Comparison of ENCODE assay signal across 16 cellular contexts in genomic region chr2:7061436-7061779, GRCh38.
DNase-seq lines count a peak whose midpoint lies in the region; ATAC-seq and TF ChIP-seq lines count a peak whose summit lies in the region.
"Had no signal": no experiment of that assay in that cellular context is flagged by ENCODE, and none has a peak within 500 bp of the region (broad histone marks: within the 10 kb centered on the region; RNA-seq: fewer than 3 reads in every experiment).

No MANE protein-coding gene starts in this region.

- no peak overlapping the region for H3K9ac ChIP-seq in stomach smooth muscle (ENCODE audit: low read length in 2 of 2)
- H3K9ac ChIP-seq: BLaER1 had no signal

- DNase-seq in G401 (ENCODE audit: low spot score) (peak; percentile 25), uterus (peak in 1 of 2 donors; percentile 49), heart left ventricle (no peak), left lung (no peak), OCI-M2 (lab: John Stamatoyannopoulos, UW; ENCODE audit: unreplicated experiment) (no peak)
- DNase-seq: 8988T; Calu3; CD8-positive, alpha-beta T cell; DMS79 treated with DMSO at 0.1 percent for 48 hours had no signal

- TF ChIP-seq CTCF in gastroesophageal sphincter (IDR thresholded peaks at IDR 0.05): no peak
- TF ChIP-seq CTCF in uterus (IDR thresholded peaks at IDR 0.05): no peak
- no peak for TF ChIP-seq CTCF in heart left ventricle (IDR thresholded peaks at IDR 0.05)
- TF ChIP-seq CTCF in left lung (IDR thresholded peaks at IDR 0.05): no peak

- H3K27ac ChIP-seq in gastroesophageal sphincter: peak overlapping the region in 3 of 4 donors; percentile 8 to 20 (median 14)
- peak overlapping the region; percentile 7 for H3K27ac ChIP-seq in stomach smooth muscle (ENCODE audit: low read length)
- H3K27ac ChIP-seq in uterus: peak overlapping the region; percentile 64 to 74
- H3K27ac ChIP-seq in heart left ventricle: peak overlapping the region in 1 of 12 donors; percentile 44
- H3K27ac ChIP-seq in left lung: no peak overlapping the region
- H3K27ac ChIP-seq: BLaER1, HL-60 had no signal

- H3K9me3 ChIP-seq in gastroesophageal sphincter (no peaks in the 10 kb centered on the region), stomach smooth muscle (ENCODE audit: control insufficient read depth in 2 of 2, low read length in 2 of 2) (no peaks in the 10 kb centered on the region), uterus (no peaks in the 10 kb centered on the region), heart left ventricle (peaks cover 0 to 8% (median 0%) of the 10 kb centered on the region in 12 donors), left lung (peaks cover 0 to 9% of the 10 kb centered on the region in 2 donors)
- H3K9me3 ChIP-seq: HAP-1 had no signal

- no peak for TF ChIP-seq EP300 in gastroesophageal sphincter (IDR thresholded peaks at IDR 0.05)

- intact Hi-C loops in uterus (cut with DNase I; ENCODE audit: low total_unique reads): no loop called here
- intact Hi-C loops in heart left ventricle (cut with DNase I): no loop called here
- intact Hi-C loops in left lung (cut with DNase I): no loop called here

- H3K4me1 ChIP-seq in gastroesophageal sphincter: peaks cover 8 to 21% (median 10%) of the 10 kb centered on the region in 3 donors
- H3K4me1 ChIP-seq in stomach smooth muscle (ENCODE audit: control insufficient read depth, insufficient read depth, low read length): peaks cover 6% of the 10 kb centered on the region
- H3K4me1 ChIP-seq in uterus: peaks cover 4 to 11% of the 10 kb centered on the region in 2 donors
- H3K4me1 ChIP-seq in heart left ventricle: peaks cover 0 to 27% (median 0%) of the 10 kb centered on the region in 12 donors
- H3K4me1 ChIP-seq in left lung: peaks cover 0 to 13% of the 10 kb centered on the region in 2 donors
- H3K4me1 ChIP-seq: HAP-1 had no signal

- H3K4me3 ChIP-seq in gastroesophageal sphincter: no peak overlapping the region
- H3K4me3 ChIP-seq in stomach smooth muscle (ENCODE audit: low read length in 2 of 2): no peak overlapping the region
- H3K4me3 ChIP-seq in uterus: no peak overlapping the region
- no peak overlapping the region for H3K4me3 ChIP-seq in heart left ventricle
- H3K4me3 ChIP-seq in left lung: no peak overlapping the region
- H3K4me3 ChIP-seq: BLaER1, GM12878, HAP-1 had no signal

- in situ Hi-C loops in G401 (cut with HindIII; ENCODE audit: low sequenced_read_pairs): no loop called here

- 26 to 30% methylated on average over 3 of the region's 3 CpGs for WGBS in gastroesophageal sphincter (ENCODE audit: low coverage in 1 of 2), 2 donors
- 73 to 86% (median 78%) methylated on average over 3 of the region's 3 CpGs for WGBS in heart left ventricle, 4 donors

- ATAC-seq in gastroesophageal sphincter (no peak), heart left ventricle (no peak), HG03097 (IDR thresholded peaks at IDR 0.05; ENCODE audit: low FRiP score, unreplicated experiment) (no peak), left lung (no peak)
- ATAC-seq: CD8-positive, alpha-beta T cell; GM12878 had no signal

- TF ChIP-seq POLR2A in gastroesophageal sphincter (IDR thresholded peaks at IDR 0.05) (no peak), uterus (IDR thresholded peaks at IDR 0.05) (no peak), heart left ventricle (IDR thresholded peaks at IDR 0.05) (no peak)

- H3K27me3 ChIP-seq in gastroesophageal sphincter: no peaks in the 10 kb centered on the region
- no peaks in the 10 kb centered on the region for H3K27me3 ChIP-seq in stomach smooth muscle (ENCODE audit: control insufficient read depth in 1 of 2, insufficient read depth in 2 of 2, low read length in 2 of 2)
- H3K27me3 ChIP-seq in uterus: no peaks in the 10 kb centered on the region
- no peaks in the 10 kb centered on the region for H3K27me3 ChIP-seq in heart left ventricle
- no peaks in the 10 kb centered on the region for H3K27me3 ChIP-seq in left lung
- H3K27me3 ChIP-seq: BLaER1 had no signal

- H3K36me3 ChIP-seq in gastroesophageal sphincter (no peaks in the 10 kb centered on the region), stomach smooth muscle (ENCODE audit: control insufficient read depth in 2 of 2, insufficient read depth in 2 of 2, low read length in 2 of 2) (no peaks in the 10 kb centered on the region), uterus (no peaks in the 10 kb centered on the region), heart left ventricle (no peaks in the 10 kb centered on the region), left lung (no peaks in the 10 kb centered on the region)
- H3K36me3 ChIP-seq: BLaER1, HAP-1 had no signal

Comparison
In these comparisons a context has a peak if more than half of its experiments do, and no peak if none do; other contexts are left out.
1. H3K27ac ChIP-seq: peak in gastroesophageal sphincter (3 of 4), stomach smooth muscle (single experiment) and uterus (2 of 2); none in left lung (0 of 2).